Comparison of ENCODE assay signal across 11 cellular contexts in genomic region chr7:156034397-156034796, GRCh38.
A peak's percentile ranks its signal among the peaks of the same experiment; 100 is the strongest.
DNase-seq lines count a peak whose midpoint lies in the region; ATAC-seq and TF ChIP-seq lines count a peak whose summit lies in the region.
"Had no signal": no experiment of that assay in that cellular context is flagged by ENCODE, and none has a peak within 500 bp of the region (broad histone marks: within the 10 kb centered on the region; RNA-seq: fewer than 3 reads in every experiment).

No MANE protein-coding gene starts in this region.

- H3K4me3 ChIP-seq in NB4 (ENCODE audit: low read depth, low read length) = no peak overlapping the region
- peak overlapping the region; percentile 8 for H3K4me3 ChIP-seq in retinal pigment epithelial cell (ENCODE audit: low read length)
- no peak overlapping the region for H3K4me3 ChIP-seq in uterus

- DNase-seq in NB4 (ENCODE audit: low read depth) (peak; percentile 80), retinal pigment epithelial cell (ENCODE audit: low read depth) (peak; percentile 70), SHP77 (lab: John Stamatoyannopoulos, UW) (no peak), uterus (no peak), NCI-H1417 (lab: John Stamatoyannopoulos, UW) (no peak)
- DNase-seq: activated CD4-positive, alpha-beta T cell treated with anti-CD3 and anti-CD28 coated beads for 1 hour; NK-92 treated with Interleukin-12 subunit alpha and Interleukin-12 subunit beta, amount 100 ng/mL, for 24 hours; stimulated activated CD4-positive, alpha-beta T cell treated with anti-CD3 and anti-CD28 coated beads, Interleukin-15, amount 100 ng/mL, for 24 hours had no signal

- no peaks in the 10 kb centered on the region for H3K27me3 ChIP-seq in uterus

- ATAC-seq in GM18873 (IDR thresholded peaks at IDR 0.05; ENCODE audit: low FRiP score, unreplicated experiment) (peak; percentile 55), HG02759 (IDR thresholded peaks at IDR 0.05; ENCODE audit: unreplicated experiment) (peak; percentile 83)
- ATAC-seq: natural killer cell treated with Interleukin-12 subunit alpha and Interleukin-12 subunit beta and Interleukin-15 and Interleukin-18, amount 100 ng/mL, for 72 hours had no signal

- TF ChIP-seq POLR2A in NB4 (IDR thresholded peaks at IDR 0.05; ENCODE audit: extremely low read depth, insufficient read length) (no peak), uterus (IDR thresholded peaks at IDR 0.05) (no peak)

- no peaks in the 10 kb centered on the region for H3K36me3 ChIP-seq in uterus

- no peak overlapping the region for H3K27ac ChIP-seq in uterus

- intact Hi-C loops in uterus (cut with DNase I; ENCODE audit: low total_unique reads) = no loop called here

- H3K4me1 ChIP-seq in uterus = no peaks in the 10 kb centered on the region

- no peaks in the 10 kb centered on the region for H3K9me3 ChIP-seq in uterus

- TF ChIP-seq CTCF in NB4 (IDR thresholded peaks at IDR 0.05; ENCODE audit: low read depth, low read length) (no peak), retinal pigment epithelial cell (conservative IDR thresholded peaks at IDR 0.05; ENCODE audit: low read depth, low read length) (no peak), uterus (IDR thresholded peaks at IDR 0.05) (no peak)

Comparison
In these comparisons a context has a peak if more than half of its experiments do, and no peak if none do; other contexts are left out.
1. DNase-seq: peak in NB4 (single experiment) and retinal pigment epithelial cell (single experiment); none in SHP77 (0 of 2), uterus (0 of 2) and NCI-H1417 (0 of 3).